ENCODE assay signal across 9 cellular contexts in genomic region chr1:230169454-230170152, GRCh38.
DNase-seq lines count a peak whose midpoint lies in the region; ATAC-seq and TF ChIP-seq lines count a peak whose summit lies in the region.
"Had no signal": no experiment of that assay in that cellular context is flagged by ENCODE, and none has a peak within 500 bp of the region (broad histone marks: within the 10 kb centered on the region; RNA-seq: fewer than 3 reads in every experiment).

No MANE protein-coding gene starts in this region.

- H3K4me1 ChIP-seq in MM.1S (ENCODE audit: low read length) (peaks cover 21% of the 10 kb centered on the region), subcutaneous abdominal adipose tissue (ENCODE audit: control insufficient read depth in 5 of 5, insufficient read depth in 5 of 5, low read length in 5 of 5) (peaks cover 0 to 20% (median 6%) of the 10 kb centered on the region in 5 donors)

- H4K20me1 ChIP-seq in MM.1S (ENCODE audit: insufficient read depth, low read length) = no peaks in the 10 kb centered on the region

- H3F3A ChIP-seq in MM.1S (ENCODE audit: insufficient read depth, low read length) = peaks cover 13% of the 10 kb centered on the region

- ATAC-seq in GM18867 (IDR thresholded peaks at IDR 0.05; ENCODE audit: unreplicated experiment) = no peak
- no peak for ATAC-seq in HG03097 (IDR thresholded peaks at IDR 0.05; ENCODE audit: low FRiP score, unreplicated experiment)

- no peak for TF ChIP-seq CTCF in MM.1S (IDR thresholded peaks at IDR 0.05; ENCODE audit: low read length)

- no peak overlapping the region for H2AFZ ChIP-seq in MM.1S (ENCODE audit: low read length)

- H3K9me3 ChIP-seq in MM.1S (replicated peaks; ENCODE audit: insufficient read depth, low read length) (no peaks in the 10 kb centered on the region), subcutaneous abdominal adipose tissue (ENCODE audit: control insufficient read depth in 5 of 5, low read length in 5 of 5) (peaks cover 0 to 4% (median 3%) of the 10 kb centered on the region in 5 donors)

- H3K4me2 ChIP-seq in MM.1S (ENCODE audit: low read depth, low read length) = peak overlapping the region; percentile 61

- no peaks in the 10 kb centered on the region for H3K9me2 ChIP-seq in MM.1S (replicated peaks; ENCODE audit: insufficient read depth, low read length)

- DNase-seq in DMS79 treated with DMSO at 0.1 percent for 48 hours (lab: John Stamatoyannopoulos, UW) = peak; percentile 5
- no peak for DNase-seq in DMS79 (lab: John Stamatoyannopoulos, UW)
- DNase-seq in MM.1S = peak; percentile 65
- peak; percentile 46 for DNase-seq in glomerular visceral epithelial cell (ENCODE audit: extremely low spot score)
- no peak for DNase-seq in NCI-H2227 treated with DMSO at 0.1 percent for 48 hours (lab: John Stamatoyannopoulos, UW)

- H3K27ac ChIP-seq in MM.1S (ENCODE audit: low read length) = peak overlapping the region; percentile 28; the same call in 1 of the 2 replicates
- peak overlapping the region; percentile 69 for H3K27ac ChIP-seq in subcutaneous abdominal adipose tissue (ENCODE audit: low read depth, low read length)
- H3K27ac ChIP-seq: 22Rv1 had no signal

- H3K36me3 ChIP-seq in MM.1S (replicated peaks; ENCODE audit: insufficient read depth, low read length) (no peaks in the 10 kb centered on the region), subcutaneous abdominal adipose tissue (ENCODE audit: control insufficient read depth in 5 of 5, insufficient read depth in 5 of 5, low read length in 5 of 5) (no peaks in the 10 kb centered on the region)

- H3K79me2 ChIP-seq in MM.1S (ENCODE audit: low read length) = peaks cover 98% of the 10 kb centered on the region

- H3K9ac ChIP-seq in MM.1S (ENCODE audit: low read length) = no peak overlapping the region
- H3K9ac ChIP-seq in subcutaneous abdominal adipose tissue (ENCODE audit: low read length in 5 of 5) = peak overlapping the region; percentile 14 to 48 (median 36)

- H3K4me3 ChIP-seq in MM.1S (ENCODE audit: low read length) = no peak overlapping the region
- H3K4me3 ChIP-seq in subcutaneous abdominal adipose tissue (ENCODE audit: low read depth in 1 of 5, low read length in 5 of 5) = peak overlapping the region in 4 of 5 donors; percentile 24 to 55 (median 35)

- H3K27me3 ChIP-seq in MM.1S (replicated peaks; ENCODE audit: insufficient read depth, low read length) (no peaks in the 10 kb centered on the region), subcutaneous abdominal adipose tissue (ENCODE audit: control insufficient read depth in 5 of 5, insufficient read depth in 4 of 5, low read length in 5 of 5) (no peaks in the 10 kb centered on the region)

Comparison
In these comparisons a context has a peak if more than half of its experiments do, and no peak if none do; other contexts are left out.
1. DNase-seq: peak in DMS79 treated with DMSO at 0.1 percent for 48 hours (single experiment), MM.1S (single experiment) and glomerular visceral epithelial cell (single experiment); none in DMS79 (single experiment) and NCI-H2227 treated with DMSO at 0.1 percent for 48 hours (single experiment).